In genomic region chr3:105353485-105354161, GRCh38 we compare ENCODE assay signal across 9 cellular contexts. TPM values are rescaled to one million over a fixed set of nuclear protein-coding genes. Genes with fewer than 3 reads are reported as not detected.
DNase-seq lines count a peak whose midpoint lies in the region; ATAC-seq, FAIRE-seq and TF ChIP-seq lines count a peak whose summit lies in the region.
"Had no signal": no experiment of that assay in that cellular context is flagged by ENCODE, and none has a peak within 500 bp of the region (broad histone marks: within the 10 kb centered on the region; RNA-seq: fewer than 3 reads in every experiment).

No MANE protein-coding gene starts in this region.

- peaks cover 51% of the 10 kb centered on the region for H3K27me3 Mint-ChIP-seq in stimulated activated naive CD8-positive, alpha-beta T cell treated with anti-CD3 and anti-CD28 coated beads, Interleukin-15, amount 100 ng/mL, for 72 hours

- DNase-seq in right lobe of liver (peak in 1 of 3 donors; percentile 29), HepG2 (ENCODE audit: low spot score) (no peak), adipocyte (ENCODE audit: low read depth) (peak; percentile 59), iPS-NIHi11 (ENCODE audit: low spot score) (peak; percentile 54), NCI-H748 (lab: John Stamatoyannopoulos, UW; ENCODE audit: unreplicated experiment) (no peak), NCI-H2081 (lab: John Stamatoyannopoulos, UW) (no peak), NCI-H1105 treated with DMSO at 0.1 percent for 48 hours (lab: John Stamatoyannopoulos, UW) (no peak)
- DNase-seq in stimulated activated naive CD8-positive, alpha-beta T cell treated with anti-CD3 and anti-CD28 coated beads, Interleukin-15, amount 100 ng/mL, for 72 hours = no peak

- H3K27me3 ChIP-seq in right lobe of liver = no peaks in the 10 kb centered on the region
- H3K27me3 ChIP-seq in HepG2 (ENCODE audit: control insufficient read depth in 1 of 2, insufficient read depth in 2 of 2, low read length in 2 of 2) = no peaks in the 10 kb centered on the region; a peak in 1 of 5 replicates
- no peaks in the 10 kb centered on the region for H3K27me3 ChIP-seq in adipocyte (replicated peaks; ENCODE audit: control insufficient read depth, insufficient read depth, low read length)

- in situ Hi-C loops in HepG2 (cut with HindIII; ENCODE audit: extremely low pct_ligation_motif_present, low pct_unique_long_range_greater_than_20kb) = loop anchor here (25.0 kb wide), 1 partner anchor 741 kb away; no protein-coding TSS in a partner anchor

- CTCF ChIA-PET in HepG2 (lab: Yijun Ruan, JAX; ENCODE audit: low intra/inter-chr PET ratio, low total read pairs) = no interaction called here

- no peak for TF ChIP-seq CTCF in right lobe of liver (IDR thresholded peaks at IDR 0.05)
- TF ChIP-seq CTCF in HepG2 (CRISPR knock-in tag; IDR thresholded peaks at IDR 0.05) = no peak

- H3K9me3 Mint-ChIP-seq in stimulated activated naive CD8-positive, alpha-beta T cell treated with anti-CD3 and anti-CD28 coated beads, Interleukin-15, amount 100 ng/mL, for 72 hours = no peaks in the 10 kb centered on the region

- 46% methylated on average over 21 of the region's 37 CpGs for WGBS in right lobe of liver (ENCODE audit: insufficient coverage, low coverage, low lambda C conversion rate, missing lambda C conversion rate)
- 70% methylated on average over 22 of the region's 37 CpGs for WGBS in HepG2 (ENCODE audit: low lambda C conversion rate)

- peak in 1 of 4 donors; percentile 50 for ATAC-seq in right lobe of liver
- ATAC-seq in HepG2 = no peak
- no peak for ATAC-seq in stimulated activated naive CD8-positive, alpha-beta T cell treated with anti-CD3 and anti-CD28 coated beads, Interleukin-15, amount 100 ng/mL, for 72 hours

- H3K27ac ChIP-seq in right lobe of liver (no peak overlapping the region), HepG2 (ENCODE audit: extremely low read length, insufficient read depth, low read length) (no peak overlapping the region)

- H3K4me1 Mint-ChIP-seq in stimulated activated naive CD8-positive, alpha-beta T cell treated with anti-CD3 and anti-CD28 coated beads, Interleukin-15, amount 100 ng/mL, for 72 hours = peaks cover 32% of the 10 kb centered on the region

- no peak for TF ChIP-seq EP300 in HepG2 (IDR thresholded peaks at IDR 0.05; ENCODE audit: low read depth in 2 of 2, low read length in 2 of 2)
- TF ChIP-seq EP300 in HepG2 (CRISPR knock-in tag; IDR thresholded peaks at IDR 0.05; ENCODE audit: borderline replicate concordance) = no peak

- no peaks in the 10 kb centered on the region for H4K20me1 ChIP-seq in HepG2 (ENCODE audit: insufficient read depth, low read length)

- H3K9ac ChIP-seq in HepG2 (ENCODE audit: insufficient read depth, low read depth, low read length) = no peak overlapping the region
- peak overlapping the region; percentile 83 for H3K9ac ChIP-seq in adipocyte (ENCODE audit: low read length)

- no peaks in the 10 kb centered on the region for H3K79me2 ChIP-seq in HepG2 (ENCODE audit: insufficient read depth, low read length)

- no peak overlapping the region for H3K4me2 ChIP-seq in HepG2 (ENCODE audit: low read depth, low read length)

- H2AFZ ChIP-seq in HepG2 (ENCODE audit: low read length) = no peak overlapping the region

- no peak for TF ChIP-seq RAD21 in HepG2 (CRISPR knock-in tag; IDR thresholded peaks at IDR 0.05)

- peak overlapping the region; percentile 69 to 73 for H3K4me3 Mint-ChIP-seq in stimulated activated naive CD8-positive, alpha-beta T cell treated with anti-CD3 and anti-CD28 coated beads, Interleukin-15, amount 100 ng/mL, for 72 hours

- FAIRE-seq in HepG2 (lab: Jason Lieb, UNC) = no peak
- FAIRE-seq: G401.6 had no signal

- H3K9me3 ChIP-seq in right lobe of liver = no peaks in the 10 kb centered on the region
- no peaks in the 10 kb centered on the region for H3K9me3 ChIP-seq in HepG2 (ENCODE audit: low read length)
- no peaks in the 10 kb centered on the region for H3K9me3 ChIP-seq in adipocyte (ENCODE audit: control insufficient read depth, low read length)

- H3K4me1 ChIP-seq in right lobe of liver (no peaks in the 10 kb centered on the region), HepG2 (ENCODE audit: insufficient read depth, low read length) (no peaks in the 10 kb centered on the region), adipocyte (ENCODE audit: control insufficient read depth, insufficient read depth, low read length) (peaks cover 46% of the 10 kb centered on the region)

- H3K36me3 ChIP-seq in right lobe of liver (no peaks in the 10 kb centered on the region), HepG2 (replicated peaks in 1 of 2; ENCODE audit: control insufficient read depth in 1 of 2, insufficient read depth in 2 of 2, low read length in 2 of 2) (no peaks in the 10 kb centered on the region), adipocyte (ENCODE audit: control insufficient read depth, insufficient read depth, low read length, severe bottlenecking) (no peaks in the 10 kb centered on the region)

- H3K4me3 ChIP-seq in right lobe of liver = peak overlapping the region in 2 of 3 donors; percentile 15 to 19
- no peak overlapping the region for H3K4me3 ChIP-seq in HepG2 (replicated peaks in 1 of 3; ENCODE audit: insufficient read depth in 1 of 3, low read depth in 2 of 3, low read length in 3 of 3)
- H3K4me3 ChIP-seq in adipocyte (ENCODE audit: low read length) = peak overlapping the region; percentile 78

- POLR2A ChIA-PET in HepG2 (lab: Yijun Ruan, JAX) = no interaction called here

- intact Hi-C loops in right lobe of liver (cut with DNase I) = no loop called here
- intact Hi-C loops in HepG2 (cut with micrococcal nuclease; ENCODE audit: unreplicated experiment) = no loop called here

- no peak for TF ChIP-seq POLR2A in right lobe of liver (IDR thresholded peaks at IDR 0.05)
- TF ChIP-seq POLR2A in HepG2 (IDR thresholded peaks at IDR 0.05; ENCODE audit: insufficient read depth in 1 of 2, low read depth in 2 of 2, low read length in 2 of 2) = no peak

- H3K27ac Mint-ChIP-seq in stimulated activated naive CD8-positive, alpha-beta T cell treated with anti-CD3 and anti-CD28 coated beads, Interleukin-15, amount 100 ng/mL, for 72 hours = no peak overlapping the region

- no TSS peak for BruUV-seq in HepG2 (replicated peaks; lab: Mats Ljungman, UMichigan)

TF ChIP-seq in HepG2, 621 proteins besides CTCF, POLR2A, EP300 and RAD21:
- TF ChIP-seq YEATS4 (CRISPR knock-in tag; IDR thresholded peaks at IDR 0.05; ENCODE audit: borderline replicate concordance) (no peak), ZBTB46 (CRISPR knock-in tag; IDR thresholded peaks at IDR 0.05; ENCODE audit: borderline replicate concordance) (no peak), CREM (IDR thresholded peaks at IDR 0.05) (no peak), CREM (CRISPR knock-in tag; IDR thresholded peaks at IDR 0.05) (no peak), ZNF619 (CRISPR knock-in tag; IDR thresholded peaks at IDR 0.05) (no peak), HNF4A (CRISPR knock-in tag; IDR thresholded peaks at IDR 0.05) (no peak)

RNA-seq across cellular contexts. Expression of gene ALCAM, which starts 13.1 kb away (rescaled TPM):
- total RNA-seq in right lobe of liver (10 to 100 TPM; 21.9 to 43.4 (median 34.5) TPM), HepG2 (2016; rRNA removed; fragmentation: Illumina TruSeq; extraction: Trizol) (17.7 and 33.1 TPM in 2 replicates)
- 1.7 and 1.8 TPM in 2 replicates for total RNA-seq in HepG2 (2016; cell fraction: cytosol; rRNA removed; fragmentation: Illumina TruSeq; extraction: Trizol; ENCODE audit: low read depth)
- total RNA-seq in HepG2 (2016; cell fraction: insoluble cytoplasmic fraction; rRNA removed; fragmentation: Illumina TruSeq; extraction: Trizol) = 16.4 and 31.6 TPM in 2 replicates
- 6.7 and 7.8 TPM in 2 replicates for total RNA-seq in HepG2 (2016; cell fraction: membrane; rRNA removed; fragmentation: Illumina TruSeq; extraction: Trizol)
- total RNA-seq in HepG2 (2016; cell fraction: nucleus; rRNA removed; fragmentation: Illumina TruSeq; extraction: Trizol) = 47.1 and 48.3 TPM in 2 replicates
- 22.3 and 26.0 TPM in 2 replicates for polyA plus RNA-seq in HepG2 (2011; rRNA removed)
- polyA plus RNA-seq in HepG2 (2011; cell fraction: cytosol; rRNA removed) = 9.5 and 15.0 TPM in 2 replicates
- polyA plus RNA-seq in HepG2 (2011; cell fraction: nucleus; rRNA removed) = 13.1 and 13.6 TPM in 2 replicates
- polyA plus RNA-seq in HepG2 (2012) = 48.2 and 66.0 TPM in 2 replicates
- polyA plus RNA-seq in HepG2 (2016; cell fraction: cytosol; fragmentation: Illumina TruSeq; extraction: Trizol; ENCODE audit: low read depth) = 1.1 TPM in 2 replicates
- 13.5 and 13.7 TPM in 2 replicates for polyA plus RNA-seq in HepG2 (2016; cell fraction: insoluble cytoplasmic fraction; fragmentation: Illumina TruSeq; extraction: Trizol; ENCODE audit: low read depth)
- polyA plus RNA-seq in HepG2 (2016; cell fraction: membrane; fragmentation: Illumina TruSeq; extraction: Trizol; ENCODE audit: low read depth) = 2.9 and 3.2 TPM in 2 replicates
- polyA plus RNA-seq in HepG2 (2016; cell fraction: nucleus; fragmentation: Illumina TruSeq; extraction: Trizol; ENCODE audit: insufficient read depth, low read depth) = 40.6 and 40.7 TPM in 2 replicates
- polyA minus RNA-seq in HepG2 (2011; rRNA and poly(A)+ RNA removed; ENCODE audit: low replicate concordance) = 12.6 and 18.4 TPM in 2 replicates
- 27.3 and 35.7 TPM in 2 replicates for polyA minus RNA-seq in HepG2 (2011; cell fraction: cytosol; rRNA and poly(A)+ RNA removed)
- 78.7 and 87.5 TPM in 2 replicates for polyA minus RNA-seq in HepG2 (2011; cell fraction: nucleus; rRNA and poly(A)+ RNA removed)

Comparison
In these comparisons a context has a peak if more than half of its experiments do, and no peak if none do; other contexts are left out.
1. H3K4me3 ChIP-seq: peak in right lobe of liver (2 of 3) and adipocyte (single experiment); none in HepG2 (0 of 3).
2. DNase-seq: peak in adipocyte (single experiment) and iPS-NIHi11 (single experiment); none in HepG2 (single experiment), stimulated activated naive CD8-positive, alpha-beta T cell treated with anti-CD3 and anti-CD28 coated beads, Interleukin-15, amount 100 ng/mL, for 72 hours (0 of 2), NCI-H748 (single experiment), NCI-H2081 (0 of 2) and NCI-H1105 treated with DMSO at 0.1 percent for 48 hours (single experiment).